ENCODE assay signal across 12 cellular contexts in genomic region chr10:25026463-25026862, GRCh38. TPM values are rescaled to one million over a fixed set of nuclear protein-coding genes. Genes with fewer than 3 reads are reported as not detected.
DNase-seq lines count a peak whose midpoint lies in the region; FAIRE-seq and TF ChIP-seq lines count a peak whose summit lies in the region.
"Had no signal": no experiment of that assay in that cellular context is flagged by ENCODE, and none has a peak within 500 bp of the region (broad histone marks: within the 10 kb centered on the region; RNA-seq: fewer than 3 reads in every experiment).

No MANE protein-coding gene starts in this region.

- peak overlapping the region; percentile 16 to 42 for H3K9ac ChIP-seq in liver (ENCODE audit: low read depth in 1 of 2, low read length in 2 of 2)

- H3K27ac ChIP-seq in C4-2B = no peak overlapping the region
- H3K27ac ChIP-seq in liver (ENCODE audit: low read depth in 1 of 2, low read length in 2 of 2) = peak overlapping the region; percentile 3 to 58
- H3K27ac ChIP-seq: neutrophil had no signal

- FAIRE-seq in bronchial epithelial cell (lab: Jason Lieb, UNC) = no peak

- peaks cover 4% of the 10 kb centered on the region for H3K27me3 Mint-ChIP-seq in endothelial cell (ENCODE audit: unreplicated experiment)
- no peaks in the 10 kb centered on the region for H3K27me3 Mint-ChIP-seq in activated naive CD4-positive, alpha-beta T cell treated with anti-CD3 and anti-CD28 coated beads, Interleukin-2, amount 10 ng/mL, durations not matched to agents 7 days and 5 days

- no peak overlapping the region for H3K4me3 Mint-ChIP-seq in endothelial cell (ENCODE audit: unreplicated experiment)
- no peak overlapping the region for H3K4me3 Mint-ChIP-seq in activated naive CD4-positive, alpha-beta T cell treated with anti-CD3 and anti-CD28 coated beads, Interleukin-2, amount 10 ng/mL, durations not matched to agents 7 days and 5 days

- no peak overlapping the region for H3K27ac Mint-ChIP-seq in endothelial cell (ENCODE audit: unreplicated experiment)
- H3K27ac Mint-ChIP-seq in activated naive CD4-positive, alpha-beta T cell treated with anti-CD3 and anti-CD28 coated beads, Interleukin-2, amount 10 ng/mL, durations not matched to agents 7 days and 5 days = no peak overlapping the region

- no peaks in the 10 kb centered on the region for H3K9me3 Mint-ChIP-seq in endothelial cell (ENCODE audit: unreplicated experiment)
- no peaks in the 10 kb centered on the region for H3K9me3 Mint-ChIP-seq in activated naive CD4-positive, alpha-beta T cell treated with anti-CD3 and anti-CD28 coated beads, Interleukin-2, amount 10 ng/mL, durations not matched to agents 7 days and 5 days

- peaks cover 0 to 14% (median 5%) of the 10 kb centered on the region in 4 donors for H3K4me1 ChIP-seq in liver (ENCODE audit: control insufficient read depth in 4 of 4, insufficient read depth in 4 of 4, low read length in 3 of 4)

- H3K27me3 ChIP-seq in bronchial epithelial cell (ENCODE audit: control insufficient read depth, insufficient read depth, low read length) = no peaks in the 10 kb centered on the region
- H3K27me3 ChIP-seq in liver (ENCODE audit: control insufficient read depth in 4 of 4, insufficient read depth in 4 of 4, low read length in 3 of 4) = no peaks in the 10 kb centered on the region
- H3K27me3 ChIP-seq: neutrophil had no signal

- 44% methylated on average over 1 of the region's 1 CpG for WGBS in liver

- H3K36me3 ChIP-seq in bronchial epithelial cell (ENCODE audit: control insufficient read depth, insufficient read depth, low read length) (no peaks in the 10 kb centered on the region), liver (ENCODE audit: control insufficient read depth in 4 of 4, insufficient read depth in 3 of 4, low read depth in 1 of 4, low read length in 3 of 4) (no peaks in the 10 kb centered on the region)
- H3K36me3 ChIP-seq: neutrophil had no signal

- H3K4me3 ChIP-seq in bronchial epithelial cell (ENCODE audit: low read depth, low read length) (no peak overlapping the region), liver (ENCODE audit: low read depth in 1 of 3, low read length in 3 of 3) (no peak overlapping the region)

- DNase-seq in LoVo (ENCODE audit: low spot score) = peak; percentile 24
- DNase-seq in bronchial epithelial cell (ENCODE audit: low read depth) = peak; percentile 54
- no peak for DNase-seq in CD1c-positive myeloid dendritic cell (ENCODE audit: extremely low spot score)
- DNase-seq in endothelial cell (ENCODE audit: low spot score) = no peak
- no peak for DNase-seq in activated CD4-positive, CD25-positive, alpha-beta regulatory T cell treated with anti-CD3 and anti-CD28 coated beads, Interleukin-2, amount 50 U/mL, for 72 hours
- DNase-seq in activated naive CD4-positive, alpha-beta T cell treated with anti-CD3 and anti-CD28 coated beads, Interleukin-2, amount 10 ng/mL, durations not matched to agents 7 days and 5 days = no peak
- DNase-seq: activated CD8-positive, alpha-beta memory T cell treated with anti-CD3 and anti-CD28 coated beads, Interleukin-2, amount 50 U/mL, for 4 hours; NCI-H226 had no signal

- TF ChIP-seq RAD21 in liver (IDR thresholded peaks at IDR 0.05) = peak; percentile 84 to 85

- peaks cover 5% of the 10 kb centered on the region for H3K4me1 Mint-ChIP-seq in endothelial cell (ENCODE audit: unreplicated experiment)
- H3K4me1 Mint-ChIP-seq in activated naive CD4-positive, alpha-beta T cell treated with anti-CD3 and anti-CD28 coated beads, Interleukin-2, amount 10 ng/mL, durations not matched to agents 7 days and 5 days = no peaks in the 10 kb centered on the region

- H3K36me3 Mint-ChIP-seq in endothelial cell (ENCODE audit: low read depth, unreplicated experiment) = no peaks in the 10 kb centered on the region
- no peaks in the 10 kb centered on the region for H3K36me3 Mint-ChIP-seq in activated naive CD4-positive, alpha-beta T cell treated with anti-CD3 and anti-CD28 coated beads, Interleukin-2, amount 10 ng/mL, durations not matched to agents 7 days and 5 days

- TF ChIP-seq CTCF in C4-2B (conservative IDR thresholded peaks at IDR 0.05) = peak; percentile 77
- peak; percentile 19 for TF ChIP-seq CTCF in bronchial epithelial cell (IDR thresholded peaks at IDR 0.05; ENCODE audit: insufficient read depth, low read length, severe bottlenecking)
- TF ChIP-seq CTCF in liver (IDR thresholded peaks at IDR 0.05; ENCODE audit: low read depth, low read length, missing input control) = peak; percentile 52
- no peak for TF ChIP-seq CTCF in endothelial cell (IDR thresholded peaks at IDR 0.05; ENCODE audit: unreplicated experiment)

- H3K9me3 ChIP-seq in liver (ENCODE audit: control insufficient read depth in 4 of 4, low read length in 3 of 4) = no peaks in the 10 kb centered on the region
- H3K9me3 ChIP-seq: neutrophil had no signal

- CTCF ChIA-PET in activated naive CD4-positive, alpha-beta T cell treated with anti-CD3 and anti-CD28 coated beads, Interleukin-2, amount 10 ng/mL, durations not matched to agents 7 days and 5 days (lab: Charles Lee) = interaction anchor here (1.6 kb wide), 1 partner anchor 8 kb away, joined by 3 read pairs; no protein-coding TSS in a partner anchor

TF ChIP-seq in liver, 16 proteins besides CTCF, POLR2A, EP300 and RAD21:
- TF ChIP-seq REST (IDR thresholded peaks at IDR 0.05) = no peak
- no peak for TF ChIP-seq EGR1 (IDR thresholded peaks at IDR 0.05; ENCODE audit: low read depth in 2 of 2)
- TF ChIP-seq HNF4G (IDR thresholded peaks at IDR 0.05) = no peak
- no peak for TF ChIP-seq MAX (IDR thresholded peaks at IDR 0.05)
- no peak for TF ChIP-seq ZBTB33 (IDR thresholded peaks at IDR 0.05)
- TF ChIP-seq ATF3 (IDR thresholded peaks at IDR 0.05) = no peak
- no peak for TF ChIP-seq NR2F2 (IDR thresholded peaks at IDR 0.05)
- TF ChIP-seq TAF1 (conservative IDR thresholded peaks at IDR 0.05) = no peak
- peak in 1 of 2 donors; percentile 7 for TF ChIP-seq HNF4A (conservative IDR thresholded peaks at IDR 0.05)
- TF ChIP-seq GABPA (IDR thresholded peaks at IDR 0.05 in 1 of 2, conservative IDR thresholded peaks at IDR 0.05 in 1 of 2) = no peak
- no peak for TF ChIP-seq FOXA2 (IDR thresholded peaks at IDR 0.05)
- TF ChIP-seq YY1 (IDR thresholded peaks at IDR 0.05) = peak; percentile 73
- TF ChIP-seq SP1 (IDR thresholded peaks at IDR 0.05) = no peak
- TF ChIP-seq JUND (IDR thresholded peaks at IDR 0.05) = no peak
- TF ChIP-seq FOXA1 (IDR thresholded peaks at IDR 0.05) = no peak
- peak; percentile 9 to 19 for TF ChIP-seq RXRA (IDR thresholded peaks at IDR 0.05)

RNA-seq across cellular contexts. Expression of gene THNSL1, which starts 10.1 kb away (rescaled TPM):
- 4.0 and 5.0 TPM in 2 replicates for total RNA-seq in bronchial epithelial cell
- 1 to 10 TPM; 8.0 to 8.2 TPM for total RNA-seq in liver
- 1 to 10 TPM; 5.0 to 7.5 TPM for polyA plus RNA-seq in liver
- 3.6 TPM for total RNA-seq in endothelial cell (ENCODE audit: unreplicated experiment)

RNA-seq across cellular contexts. Expression of gene ENKUR, which starts 10.5 kb away (rescaled TPM):
- 0.13 and 0.26 TPM in 2 replicates for total RNA-seq in bronchial epithelial cell
- under 1 TPM; 0.08 to 0.14 TPM for total RNA-seq in liver
- under 1 TPM; 0.13 to 0.15 TPM for polyA plus RNA-seq in liver
- not detected for total RNA-seq in endothelial cell (ENCODE audit: unreplicated experiment)
- total RNA-seq: ureter had no signal

Comparison
In these comparisons a context has a peak if more than half of its experiments do, and no peak if none do; other contexts are left out.
1. DNase-seq: peak in LoVo (single experiment) and bronchial epithelial cell (single experiment); none in CD1c-positive myeloid dendritic cell (single experiment), endothelial cell (single experiment), activated CD4-positive, CD25-positive, alpha-beta regulatory T cell treated with anti-CD3 and anti-CD28 coated beads, Interleukin-2, amount 50 U/mL, for 72 hours (single experiment) and activated naive CD4-positive, alpha-beta T cell treated with anti-CD3 and anti-CD28 coated beads, Interleukin-2, amount 10 ng/mL, durations not matched to agents 7 days and 5 days (single experiment).